Comparison of ENCODE assay signal across 30 cellular contexts in the genomic region with DNA sequence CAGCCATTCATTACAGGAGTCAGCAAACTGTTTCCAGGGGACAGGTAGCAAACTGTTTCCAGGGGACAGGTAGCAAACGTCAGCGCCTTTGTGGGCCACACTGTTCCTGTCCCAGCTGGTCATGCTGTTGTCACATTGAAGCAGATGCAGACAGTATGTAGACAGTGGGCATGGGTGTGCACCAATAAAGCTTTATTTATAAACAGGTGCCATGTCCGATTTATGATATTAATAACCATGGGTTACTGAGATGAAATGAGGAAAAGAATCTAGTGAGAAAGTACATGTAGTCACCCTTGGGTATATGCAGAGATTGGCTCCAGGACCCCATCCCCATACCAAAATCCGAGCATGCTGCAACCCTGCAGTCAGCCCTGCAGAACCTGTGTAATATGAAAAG.
"Had no signal": no experiment of that assay in that cellular context is flagged by ENCODE, and none has a peak within 500 bp of the region (broad histone marks: within the 10 kb centered on the region; RNA-seq: fewer than 3 reads in every experiment).

No MANE protein-coding gene starts in this region.

- H3K27me3 ChIP-seq: adrenal gland, body of pancreas, breast epithelium, SJCRH30 had no signal

- H3K27ac Mint-ChIP-seq: activated CD4-positive, alpha-beta T cell treated with anti-CD3 and anti-CD28 coated beads for 36 hours; activated CD4-positive, alpha-beta T cell treated with anti-CD3 and anti-CD28 coated beads, Interleukin-2, amount 10 ng/mL, durations not matched to agents 7 days and 5 days; activated CD8-positive, alpha-beta T cell treated with anti-CD3 and anti-CD28 coated beads, Interleukin-2, amount 10 ng/mL, durations not matched to agents 7 days and 5 days; activated naive CD4-positive, alpha-beta T cell treated with anti-CD3 and anti-CD28 coated beads for 36 hours; activated T-cell treated with anti-CD3 and anti-CD28 coated beads, Interleukin-2, amount 50 U/mL, for 24 hours; activated T-helper 2 cell treated with anti-CD3 and anti-CD28 coated beads, Interferon-gamma antibody, Interleukin-2, Interleukin-4, amounts not matched to agents 10 μg/mL and 5 μg/mL and 100 μg/mL, durations not matched to agents 14 hours and 24 hours and 36 hours; T-helper 2 cell treated with Interferon-gamma antibody and Interleukin-4, amounts not matched to agents 5 μg/mL and 100 μg/mL, for 36 hours had no signal

- H3K9me3 ChIP-seq: adrenal gland, body of pancreas, breast epithelium, SJCRH30 had no signal

- H3K4me3 Mint-ChIP-seq: activated CD4-positive, alpha-beta T cell treated with anti-CD3 and anti-CD28 coated beads for 36 hours; activated CD4-positive, alpha-beta T cell treated with anti-CD3 and anti-CD28 coated beads, Interleukin-2, amount 10 ng/mL, durations not matched to agents 7 days and 5 days; activated CD8-positive, alpha-beta T cell treated with anti-CD3 and anti-CD28 coated beads, Interleukin-2, amount 10 ng/mL, durations not matched to agents 7 days and 5 days; activated naive CD4-positive, alpha-beta T cell treated with anti-CD3 and anti-CD28 coated beads for 36 hours; activated T-cell treated with anti-CD3 and anti-CD28 coated beads, Interleukin-2, amount 50 U/mL, for 24 hours; T-helper 2 cell treated with Interferon-gamma antibody and Interleukin-4, amounts not matched to agents 5 μg/mL and 100 μg/mL, for 36 hours; WTC11 had no signal

- H3K4me1 ChIP-seq: body of pancreas, breast epithelium had no signal

- H3K4me3 ChIP-seq: adrenal gland, body of pancreas, breast epithelium, SJCRH30, SK-N-MC had no signal

- H3K9me3 Mint-ChIP-seq: activated CD4-positive, alpha-beta T cell treated with anti-CD3 and anti-CD28 coated beads, Interleukin-2, amount 10 ng/mL, durations not matched to agents 7 days and 5 days; activated naive CD4-positive, alpha-beta T cell treated with anti-CD3 and anti-CD28 coated beads for 36 hours; activated naive CD4-positive, alpha-beta T cell treated with anti-CD3 and anti-CD28 coated beads, Interleukin-2, amount 50 U/mL, for 72 hours; activated T-cell treated with anti-CD3 and anti-CD28 coated beads, Interleukin-2, amount 50 U/mL, for 24 hours; activated T-helper 2 cell treated with anti-CD3 and anti-CD28 coated beads, Interferon-gamma antibody, Interleukin-2, Interleukin-4, amounts not matched to agents 10 μg/mL and 5 μg/mL and 100 μg/mL, durations not matched to agents 14 hours and 24 hours and 36 hours; T-helper 2 cell treated with Interferon-gamma antibody and Interleukin-4, amounts not matched to agents 5 μg/mL and 100 μg/mL, for 36 hours; WTC11 had no signal

- DNase-seq: activated CD4-positive, alpha-beta T cell treated with anti-CD3 and anti-CD28 coated beads for 36 hours; activated CD4-positive, alpha-beta T cell treated with anti-CD3 and anti-CD28 coated beads, Interleukin-2, amount 10 ng/mL, durations not matched to agents 7 days and 5 days; activated CD4-positive, alpha-beta T cell treated with anti-CD3 and anti-CD28 coated beads, Interleukin-2, amount 50 U/mL, for 48 hours; activated CD8-positive, alpha-beta T cell treated with anti-CD3 and anti-CD28 coated beads, Interleukin-2, amount 10 ng/mL, durations not matched to agents 7 days and 5 days; activated gamma-delta T cell; activated naive CD4-positive, alpha-beta T cell treated with anti-CD3 and anti-CD28 coated beads for 36 hours; activated T-cell treated with anti-CD3 and anti-CD28 coated beads, Interleukin-2, amount 50 U/mL, for 24 hours; adrenal gland; body of pancreas; NCI-H1092 treated with DMSO at 0.1 percent for 48 hours; NCI-H1417; NCI-H146; NCI-H187; NCI-H2029 treated with DMSO at 0.1 percent for 48 hours; NCI-H2107; NCI-H2171; NCI-H510A; NCI-H526; NCI-H748 treated with DMSO at 0.1 percent for 48 hours; NK-92 treated with Interleukin-12 subunit alpha and Interleukin-12 subunit beta, amount 100 ng/mL, for 24 hours; SHP77; SJCRH30 had no signal

- H3K27ac ChIP-seq: adrenal gland, body of pancreas, breast epithelium, SJCRH30, SK-N-MC had no signal

- H3K27me3 Mint-ChIP-seq: activated CD4-positive, alpha-beta T cell treated with anti-CD3 and anti-CD28 coated beads for 36 hours; activated CD4-positive, alpha-beta T cell treated with anti-CD3 and anti-CD28 coated beads, Interleukin-2, amount 10 ng/mL, durations not matched to agents 7 days and 5 days; activated T-cell treated with anti-CD3 and anti-CD28 coated beads, Interleukin-2, amount 50 U/mL, for 24 hours had no signal

- ATAC-seq: activated CD4-positive, alpha-beta T cell treated with anti-CD3 and anti-CD28 coated beads for 36 hours; activated CD4-positive, CD25-positive, alpha-beta regulatory T cell treated with anti-CD3 and anti-CD28 coated beads, Interleukin-2, amount 50 U/mL, for 24 hours; activated CD8-positive, alpha-beta T cell treated with anti-CD3 and anti-CD28 coated beads, Interleukin-2, amount 10 ng/mL, durations not matched to agents 7 days and 5 days; activated naive CD4-positive, alpha-beta T cell treated with anti-CD3 and anti-CD28 coated beads, Interleukin-2, amount 50 U/mL, for 72 hours; body of pancreas; Panc1; WTC11 had no signal
